ENCODE assay signal across 8 cellular contexts in the genomic region with DNA sequence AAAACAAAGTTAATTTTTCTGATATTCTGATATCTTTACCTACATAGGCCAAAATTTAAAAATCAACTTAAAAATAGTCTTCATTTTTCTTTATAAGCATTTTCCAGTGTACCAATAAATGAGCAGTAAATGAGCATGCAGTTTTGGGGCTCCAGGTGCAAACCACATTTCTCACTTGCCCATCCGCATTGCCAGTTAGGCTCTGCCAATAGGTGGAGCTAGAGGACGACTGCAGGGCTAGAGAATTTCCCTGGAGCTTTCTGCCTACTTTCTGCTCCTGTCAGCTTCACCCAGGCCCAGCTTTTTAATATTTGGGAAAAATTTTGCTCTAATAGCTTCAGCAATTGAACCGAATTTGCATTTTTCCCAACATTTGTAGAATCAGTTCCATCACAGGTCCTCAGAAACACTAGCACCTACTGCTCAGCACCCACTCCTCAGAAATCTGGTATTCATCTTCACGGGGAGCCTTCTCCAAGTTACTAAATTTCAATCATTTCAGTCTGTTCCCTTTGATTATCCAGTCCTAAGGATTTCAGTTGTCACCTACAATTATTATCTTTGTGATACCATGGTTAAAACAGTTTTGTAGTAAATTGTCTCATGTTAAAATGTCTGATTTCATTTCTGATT.
DNase-seq lines count a peak whose midpoint lies in the region; ATAC-seq and TF ChIP-seq lines count a peak whose summit lies in the region.

No MANE protein-coding gene starts in this region.

- H3K4me3 ChIP-seq in SK-N-SH (ENCODE audit: low read depth in 2 of 2, low read length in 1 of 2) (no peak overlapping the region; a peak in 1 of 4 replicates), astrocyte of the cerebellum (ENCODE audit: low read depth, low read length) (no peak overlapping the region)

- H3K79me2 ChIP-seq in SK-N-SH (ENCODE audit: insufficient read depth): no peaks in the 10 kb centered on the region

- CTCF ChIA-PET in SK-N-SH (lab: Yijun Ruan, JAX): interaction anchor here (0.6 to 2.0 kb wide), 16 partner anchors 11 to 1807 kb away, joined by 3 to 18 read pairs (median 3); a partner anchor contains a TSS

- no peaks in the 10 kb centered on the region for H3K27me3 ChIP-seq in SK-N-SH (ENCODE audit: insufficient read depth)

- peak; percentile 79 for TF ChIP-seq RAD21 in SK-N-SH (IDR thresholded peaks at IDR 0.05; ENCODE audit: low read length)

- H3K36me3 ChIP-seq in SK-N-SH (replicated peaks in 1 of 2; ENCODE audit: control insufficient read depth in 1 of 2, insufficient read depth in 2 of 2, low read length in 1 of 2): no peaks in the 10 kb centered on the region

- H3K4me2 ChIP-seq in SK-N-SH: no peak overlapping the region

- H3K9me3 Mint-ChIP-seq in immature natural killer cell: no peaks in the 10 kb centered on the region

- H3K9ac ChIP-seq in SK-N-SH: no peak overlapping the region

- no peaks in the 10 kb centered on the region for H3K4me1 Mint-ChIP-seq in immature natural killer cell

- no peaks in the 10 kb centered on the region for H3F3A ChIP-seq in SK-N-SH (replicated peaks; ENCODE audit: insufficient read depth)

- peak; percentile 91 for TF ChIP-seq CTCF in SK-N-SH (IDR thresholded peaks at IDR 0.05)
- peak; percentile 100 for TF ChIP-seq CTCF in astrocyte of the cerebellum (IDR thresholded peaks at IDR 0.05; ENCODE audit: low read depth, low read length, missing control alignments)

- H3K27me3 Mint-ChIP-seq in immature natural killer cell (ENCODE audit: low read depth in 3 of 3): peaks cover 0 to 2% (median 0%) of the 10 kb centered on the region in 3 donors

- no peak overlapping the region for H3K4me3 Mint-ChIP-seq in immature natural killer cell

- TF ChIP-seq EP300 in SK-N-SH (IDR thresholded peaks at IDR 0.05; ENCODE audit: borderline replicate concordance in 1 of 2, low read depth in 1 of 2, low read length in 1 of 2): no peak

- WGBS in SK-N-SH (ENCODE audit: low lambda C conversion rate): 33% methylated on average over 4 of the region's 4 CpGs

- H3K9me3 ChIP-seq in SK-N-SH: no peaks in the 10 kb centered on the region

- no peaks in the 10 kb centered on the region for H3K36me3 Mint-ChIP-seq in immature natural killer cell

- POLR2A ChIA-PET in SK-N-SH (lab: Yijun Ruan, JAX): no interaction called here

- H2AFZ ChIP-seq in SK-N-SH (ENCODE audit: low read depth): no peak overlapping the region

- no peak overlapping the region for H3K27ac Mint-ChIP-seq in immature natural killer cell

- H3K9me2 ChIP-seq in SK-N-SH: no peaks in the 10 kb centered on the region

- in situ Hi-C loops in astrocyte of the cerebellum (cut with HindIII; ENCODE audit: low sequenced_read_pairs): no loop called here

- no peaks in the 10 kb centered on the region for H3K4me1 ChIP-seq in SK-N-SH (ENCODE audit: control insufficient read depth in 1 of 2, insufficient read depth in 2 of 2, low read depth in 1 of 2, low read length in 1 of 2)

- ATAC-seq in GM19395 (IDR thresholded peaks at IDR 0.05; ENCODE audit: unreplicated experiment) (peak; percentile 95), HG03442 (IDR thresholded peaks at IDR 0.05; ENCODE audit: unreplicated experiment) (peak; percentile 84)

- DNase-seq in DMS53 treated with DMSO at 0.1 percent for 48 hours (lab: John Stamatoyannopoulos, UW; ENCODE audit: unreplicated experiment): peak; percentile 18
- peak; percentile 37 for DNase-seq in SK-N-SH
- DNase-seq in astrocyte of the cerebellum (ENCODE audit: low read depth): peak; percentile 23
- peak; percentile 7 to 36 (median 29) for DNase-seq in immature natural killer cell
- DNase-seq in stimulated activated CD4-positive, alpha-beta T cell treated with anti-CD3 and anti-CD28 coated beads, Interleukin-4, amount 100 ng/mL, for 1 hour: peak; percentile 29
- DNase-seq in 8988T: no peak

- H3K27ac ChIP-seq in SK-N-SH (ENCODE audit: low read depth in 2 of 2, low read length in 1 of 2): no peak overlapping the region

- no peaks in the 10 kb centered on the region for H4K20me1 ChIP-seq in SK-N-SH (ENCODE audit: insufficient read depth)

TF ChIP-seq in SK-N-SH, 30 proteins besides CTCF, POLR2A, EP300 and RAD21:
- TF ChIP-seq SMC3 (IDR thresholded peaks at IDR 0.05; ENCODE audit: low read depth, low read length): peak; percentile 64
- no peak for TF ChIP-seq GATA2 (CRISPR knock-in tag; IDR thresholded peaks at IDR 0.05)
